7 cellular contexts compared by ENCODE assay signal in the genomic region with DNA sequence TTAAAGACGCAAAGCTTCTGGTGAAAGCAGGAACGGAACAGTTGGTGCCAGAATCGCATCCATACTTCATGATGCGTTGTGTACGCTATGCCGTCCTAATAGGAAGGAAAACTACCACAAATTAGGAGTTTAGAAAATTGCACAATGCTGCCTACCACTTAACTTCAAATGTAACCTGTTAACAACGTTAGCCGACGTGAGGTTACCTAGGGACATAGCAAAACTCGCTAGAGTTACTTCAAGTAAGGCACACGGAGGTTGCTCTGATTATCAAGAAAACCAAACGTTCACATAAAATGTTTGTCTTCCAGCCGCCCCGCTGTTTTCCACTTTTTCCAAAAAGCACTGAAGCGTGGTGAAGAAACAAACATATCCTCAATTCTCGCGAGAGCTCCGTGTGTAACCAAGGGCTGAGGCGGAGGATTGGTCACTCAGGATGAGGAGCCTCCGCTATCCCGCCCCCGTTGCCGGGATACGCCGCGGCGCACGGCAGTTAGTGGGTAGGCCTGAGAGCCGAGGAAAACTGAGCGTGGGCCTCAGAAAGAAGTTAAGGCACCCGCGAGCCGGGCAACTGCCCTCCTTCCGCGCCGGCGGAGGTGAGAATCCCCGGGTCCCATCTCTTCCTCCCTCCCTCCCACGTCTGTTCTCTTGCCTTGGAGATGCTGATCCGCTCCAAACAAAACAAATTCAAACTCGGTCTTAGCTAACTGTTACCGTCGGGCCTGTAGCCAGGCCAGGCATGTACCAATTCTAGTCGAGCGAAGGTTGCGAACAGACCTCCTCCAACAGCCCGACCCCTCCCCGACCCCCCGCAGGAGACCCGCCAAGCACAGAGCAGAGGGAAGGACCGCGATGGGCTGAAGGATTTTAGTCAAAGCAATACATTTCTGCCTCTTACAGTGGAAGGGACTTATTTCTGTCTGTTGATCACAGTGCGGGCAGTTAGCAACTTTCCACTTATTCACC. TPM values are rescaled to one million over a fixed set of nuclear protein-coding genes. Genes with fewer than 3 reads are reported as not detected.
DNase-seq lines count a peak whose midpoint lies in the region; ATAC-seq and TF ChIP-seq lines count a peak whose summit lies in the region.

A gene (plus strand): TSS at position 492 of the 966 bp plus-strand sequence. CDS start 5,556 bp downstream, outside the sequence.

- in situ Hi-C loops in brain microvascular endothelial cell (cut with HindIII; ENCODE audit: low pct_ligation_motif_present, low sequenced_read_pairs), result no loop called here

- peak within 1 kb of the TSS; percentile 83 for H3K27ac ChIP-seq in brain microvascular endothelial cell

- intact Hi-C loops in sciatic nerve (cut with DNase I), result no loop called here

- no peak for TF ChIP-seq CTCF in brain microvascular endothelial cell (IDR thresholded peaks at IDR 0.05; ENCODE audit: low read depth, low read length, missing control alignments)

- no peaks in the 10 kb centered on the region for H3K27me3 ChIP-seq in brain microvascular endothelial cell (replicated peaks)

- peak; percentile 93 for DNase-seq in NCI-H2081 treated with DMSO at 0.1 percent for 48 hours (lab: John Stamatoyannopoulos, UW)
- peak; percentile 94 for DNase-seq in UCSD-AML1 (lab: John Stamatoyannopoulos, UW; ENCODE audit: unreplicated experiment)
- DNase-seq in brain microvascular endothelial cell, result peak; percentile 99
- peak; percentile 86 for DNase-seq in iPS DF 4.7 (ENCODE audit: extremely low read depth, low spot score)
- peak; percentile 99 for DNase-seq in sciatic nerve (ENCODE audit: low spot score)

- no peaks in the 10 kb centered on the region for H3K36me3 ChIP-seq in brain microvascular endothelial cell (replicated peaks)

- peak within 1 kb of the TSS; percentile 67 for H3K4me3 ChIP-seq in brain microvascular endothelial cell (ENCODE audit: low read depth, low read length)

- ATAC-seq in GM18511 (IDR thresholded peaks at IDR 0.05; ENCODE audit: unreplicated experiment), result peak; percentile 98
- peak; percentile 100 for ATAC-seq in HG03025 (IDR thresholded peaks at IDR 0.05; ENCODE audit: low FRiP score, unreplicated experiment)
- ATAC-seq in sciatic nerve, result peak; percentile 100

RNA-seq across cellular contexts. Expression of the gene that starts here (rescaled TPM):
- total RNA-seq in sciatic nerve, result 22.6 TPM

Comparison
In these comparisons a context has a peak if more than half of its experiments do, and no peak if none do; other contexts are left out.
1. Peak in every context shown above with its lines: DNase-seq, ATAC-seq, H3K4me3 ChIP-seq and H3K27ac ChIP-seq.